ENCODE assay signal across 11 cellular contexts in the genomic region with DNA sequence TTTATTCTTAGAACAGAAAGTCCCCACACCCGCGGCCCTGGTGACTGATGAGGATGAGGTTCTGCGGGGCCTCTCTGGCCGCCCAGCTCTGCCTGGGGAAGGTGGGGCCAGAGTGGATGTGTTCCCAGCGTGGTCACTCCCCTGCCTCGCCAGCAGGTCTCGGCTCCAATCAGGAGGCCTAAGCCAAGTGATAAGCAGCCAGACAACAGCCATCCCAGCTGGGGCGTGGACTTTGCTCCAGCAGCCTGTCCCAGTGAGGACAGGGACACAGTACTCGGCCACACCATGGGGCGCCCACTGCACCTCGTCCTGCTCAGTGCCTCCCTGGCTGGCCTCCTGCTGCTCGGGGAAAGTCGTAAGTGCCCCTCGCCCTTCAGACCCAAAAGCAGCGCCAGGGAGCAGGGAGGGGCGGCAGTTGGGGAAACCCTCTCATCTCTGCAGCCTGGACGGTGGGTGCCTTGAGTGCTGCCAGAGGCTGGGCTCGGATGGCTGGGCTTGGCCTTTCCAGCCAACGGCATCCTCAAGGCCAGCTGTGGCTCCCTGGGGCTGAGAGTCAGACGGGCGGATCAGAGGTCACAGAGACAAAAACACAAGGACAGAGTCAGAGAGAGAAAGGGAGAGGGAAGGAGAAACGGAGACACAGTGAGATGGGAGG. TPM values are rescaled to one million over a fixed set of nuclear protein-coding genes. Genes with fewer than 3 reads are reported as not detected.
DNase-seq lines count a peak whose midpoint lies in the region; ATAC-seq and TF ChIP-seq lines count a peak whose summit lies in the region.
"Had no signal": no experiment of that assay in that cellular context is flagged by ENCODE, and none has a peak within 500 bp of the region (broad histone marks: within the 10 kb centered on the region; RNA-seq: fewer than 3 reads in every experiment).

A gene (plus strand): TSS at position 229 of the 655 bp plus-strand sequence. CDS start 57 bp downstream, at position 286.

- no peaks in the 10 kb centered on the region for H3K79me2 ChIP-seq in fibroblast of lung (ENCODE audit: control insufficient read depth, insufficient read depth, low read length)

- no peaks in the 10 kb centered on the region for H3K9me3 ChIP-seq in fibroblast of lung (ENCODE audit: control insufficient read depth, insufficient read depth, low read depth, low read length)
- H3K9me3 ChIP-seq in mucosa of stomach (ENCODE audit: control insufficient read depth, low read length) = no peaks in the 10 kb centered on the region
- no peaks in the 10 kb centered on the region for H3K9me3 ChIP-seq in vagina
- H3K9me3 ChIP-seq: BLaER1 treated with 17β-estradiol and CSF1 and Interleukin-3, amounts not matched to agents 10 nM and 100 nM had no signal

- peaks cover 13% of the 10 kb centered on the region for H3K27me3 Mint-ChIP-seq in activated T-cell treated with anti-CD3 and anti-CD28 coated beads, Interleukin-2, amount 50 U/mL, for 24 hours

- peak within 1 kb of the TSS; percentile 48 for H3K9ac ChIP-seq in fibroblast of lung (ENCODE audit: insufficient read depth, low read length)
- H3K9ac ChIP-seq in mucosa of stomach (ENCODE audit: low read length) = peak within 1 kb of the TSS; percentile 53
- H3K9ac ChIP-seq: BLaER1 treated with 17β-estradiol and CSF1 and Interleukin-3, amounts not matched to agents 10 nM and 100 nM had no signal

- H3K36me3 Mint-ChIP-seq in activated T-cell treated with anti-CD3 and anti-CD28 coated beads, Interleukin-2, amount 50 U/mL, for 24 hours (ENCODE audit: low read depth) = no peaks in the 10 kb centered on the region

- no peak within 1 kb of the TSS for H3K4me3 Mint-ChIP-seq in activated T-cell treated with anti-CD3 and anti-CD28 coated beads, Interleukin-2, amount 50 U/mL, for 24 hours

- H3K4me1 Mint-ChIP-seq in activated T-cell treated with anti-CD3 and anti-CD28 coated beads, Interleukin-2, amount 50 U/mL, for 24 hours (ENCODE audit: low read depth) = no peaks in the 10 kb centered on the region

- TF ChIP-seq CTCF in fibroblast of lung (conservative IDR thresholded peaks at IDR 0.05 in 1 of 2, IDR thresholded peaks at IDR 0.05 in 1 of 2; ENCODE audit: low read depth in 1 of 2, low read length in 2 of 2) (no peak), vagina (IDR thresholded peaks at IDR 0.05) (no peak)

- intact Hi-C loops in vagina (cut with DNase I) = no loop called here

- H3K27me3 ChIP-seq in fibroblast of lung (ENCODE audit: control insufficient read depth, insufficient read depth, low read length) = peaks cover 5% of the 10 kb centered on the region
- H3K27me3 ChIP-seq in mucosa of stomach (ENCODE audit: control insufficient read depth, insufficient read depth, low read length) = peaks cover 1% of the 10 kb centered on the region
- H3K27me3 ChIP-seq in vagina = no peaks in the 10 kb centered on the region
- H3K27me3 ChIP-seq: BLaER1 treated with 17β-estradiol and CSF1 and Interleukin-3, amounts not matched to agents 10 nM and 100 nM; dorsolateral prefrontal cortex had no signal

- peak within 1 kb of the TSS; percentile 37 to 58 (median 42) for H3K4me3 ChIP-seq in fibroblast of lung (replicated peaks in 1 of 4; ENCODE audit: control extremely low read depth in 1 of 4, insufficient read depth in 1 of 4, low read depth in 3 of 4, low read length in 4 of 4)
- H3K4me3 ChIP-seq in mucosa of stomach (ENCODE audit: low read length) = peak within 1 kb of the TSS; percentile 8
- H3K4me3 ChIP-seq in vagina = peak within 1 kb of the TSS; percentile 38 to 39
- H3K4me3 ChIP-seq: BLaER1 treated with 17β-estradiol and CSF1 and Interleukin-3, amounts not matched to agents 10 nM and 100 nM had no signal

- H3K4me1 ChIP-seq in fibroblast of lung (ENCODE audit: control insufficient read depth, extremely low read depth, insufficient read depth, low read length) (no peaks in the 10 kb centered on the region), mucosa of stomach (ENCODE audit: control insufficient read depth, insufficient read depth, low read length) (peaks cover 17% of the 10 kb centered on the region), vagina (peaks cover 18% of the 10 kb centered on the region)

- peak; percentile 11 for DNase-seq in activated T-cell treated with anti-CD3 and anti-CD28 coated beads, Interleukin-2, amount 50 U/mL, for 24 hours
- no peak for DNase-seq in activated T-cell treated with anti-CD3 and anti-CD28 coated beads, Interleukin-2, amount 50 U/mL, for 48 hours
- DNase-seq in fibroblast of lung (ENCODE audit: low read depth in 2 of 2) (peak; percentile 21 to 74), vagina (ENCODE audit: extremely low spot score in 2 of 2) (peak in 1 of 2 donors; percentile 87), amygdala (lab: John Stamatoyannopoulos, UW) (no peak)
- DNase-seq in activated CD4-positive, alpha-beta T cell treated with anti-CD3 and anti-CD28 coated beads, Interleukin-2, amount 50 U/mL, for 4 hours = no peak
- DNase-seq: T1000 had no signal

- H3K27ac ChIP-seq in fibroblast of lung (ENCODE audit: insufficient read depth, low read length) (peak within 1 kb of the TSS; percentile 47), vagina (peak within 1 kb of the TSS; percentile 87)
- H3K27ac ChIP-seq: BLaER1 treated with 17β-estradiol and CSF1 and Interleukin-3, amounts not matched to agents 10 nM and 100 nM had no signal

- H3K27ac Mint-ChIP-seq in activated T-cell treated with anti-CD3 and anti-CD28 coated beads, Interleukin-2, amount 50 U/mL, for 24 hours = no peak within 1 kb of the TSS

- H3K36me3 ChIP-seq in fibroblast of lung (ENCODE audit: control insufficient read depth, insufficient read depth, low read length) = no peaks in the 10 kb centered on the region
- no peaks in the 10 kb centered on the region for H3K36me3 ChIP-seq in mucosa of stomach (ENCODE audit: control insufficient read depth, insufficient read depth, low read length)
- no peaks in the 10 kb centered on the region for H3K36me3 ChIP-seq in vagina
- H3K36me3 ChIP-seq: BLaER1 treated with 17β-estradiol and CSF1 and Interleukin-3, amounts not matched to agents 10 nM and 100 nM had no signal

- TF ChIP-seq POLR2A in vagina (IDR thresholded peaks at IDR 0.05) = peak in 1 of 2 donors; percentile 17

- no peaks in the 10 kb centered on the region for H4K20me1 ChIP-seq in fibroblast of lung (ENCODE audit: control insufficient read depth, extremely low read depth, insufficient read depth, low read length)
- H4K20me1 ChIP-seq: BLaER1 treated with 17β-estradiol and CSF1 and Interleukin-3, amounts not matched to agents 10 nM and 100 nM had no signal

- peak within 1 kb of the TSS; percentile 82 for H3K4me2 ChIP-seq in fibroblast of lung (ENCODE audit: extremely low read depth, insufficient read depth, low read length)
- H3K4me2 ChIP-seq: BLaER1 treated with 17β-estradiol and CSF1 and Interleukin-3, amounts not matched to agents 10 nM and 100 nM had no signal

- H2AFZ ChIP-seq in fibroblast of lung (ENCODE audit: low read length) = peak within 1 kb of the TSS; percentile 96

- ATAC-seq in HG03432 (IDR thresholded peaks at IDR 0.05; ENCODE audit: unreplicated experiment) = no peak

- H3K9me3 Mint-ChIP-seq in activated T-cell treated with anti-CD3 and anti-CD28 coated beads, Interleukin-2, amount 50 U/mL, for 24 hours = no peaks in the 10 kb centered on the region

RNA-seq across cellular contexts. Expression of the gene that starts here (rescaled TPM):
- 20.3 and 41.5 TPM in 2 replicates for total RNA-seq in fibroblast of lung
- 6.7 and 39.9 TPM in 2 replicates for polyA plus RNA-seq in fibroblast of lung
- 7.9 and 47.5 TPM in 2 replicates for polyA plus RNA-seq in fibroblast of lung (2012)
- 1.4 and 26.9 TPM in 2 replicates for polyA minus RNA-seq in fibroblast of lung (ENCODE audit: low replicate concordance)
- 16.7 TPM for total RNA-seq in vagina

Comparison
In these comparisons a context has a peak if more than half of its experiments do, and no peak if none do; other contexts are left out.
1. DNase-seq: peak in activated T-cell treated with anti-CD3 and anti-CD28 coated beads, Interleukin-2, amount 50 U/mL, for 24 hours (single experiment) and fibroblast of lung (2 of 2); none in activated T-cell treated with anti-CD3 and anti-CD28 coated beads, Interleukin-2, amount 50 U/mL, for 48 hours (0 of 2), activated CD4-positive, alpha-beta T cell treated with anti-CD3 and anti-CD28 coated beads, Interleukin-2, amount 50 U/mL, for 4 hours (0 of 2) and amygdala (0 of 56).
2. Peak in every context shown above with its lines, with median percentiles within 50 percentile points of each other: H3K4me3 ChIP-seq.